In the genomic region with DNA sequence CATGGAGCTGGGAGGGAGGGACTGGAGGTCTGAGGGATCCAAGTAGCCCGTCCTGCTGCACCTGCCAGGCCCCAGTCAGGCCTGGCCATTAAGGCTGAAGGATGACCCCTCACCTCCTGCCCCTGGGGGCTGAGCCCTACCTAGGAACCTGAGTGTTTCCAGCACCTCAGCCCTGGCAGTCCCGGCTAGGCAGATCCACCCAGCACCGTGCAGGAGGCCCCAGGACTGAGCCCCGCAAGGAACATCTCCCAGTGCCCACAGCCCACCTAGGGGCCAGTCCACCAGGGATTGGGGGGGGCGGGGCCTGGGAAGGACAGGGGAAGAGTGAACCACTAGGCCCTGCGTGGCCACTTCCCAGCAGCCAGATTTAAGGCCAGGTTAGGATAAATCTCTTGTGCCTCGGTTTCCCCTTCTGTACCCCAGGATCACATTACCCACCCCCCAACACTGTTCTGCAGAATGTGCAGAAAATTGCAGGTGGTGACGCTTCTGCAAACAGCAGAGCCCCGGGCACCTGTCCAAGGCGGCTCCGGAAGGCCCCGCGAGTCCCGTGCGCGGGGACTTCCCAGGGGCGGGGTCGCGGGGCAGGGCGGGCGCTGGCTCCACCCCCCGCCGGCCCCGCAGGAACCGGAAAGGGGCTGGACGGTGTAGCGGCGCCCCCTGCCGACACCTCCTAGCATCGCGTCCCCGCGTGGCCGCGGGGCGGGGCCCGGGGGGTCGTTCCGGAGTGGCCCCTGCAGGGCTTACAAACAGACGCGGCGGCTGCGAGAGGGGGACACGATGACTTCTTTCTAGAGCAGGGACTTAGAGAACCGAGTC, we compare ENCODE assay signal across 8 cellular contexts. TPM values are rescaled to one million over a fixed set of nuclear protein-coding genes. Genes with fewer than 3 reads are reported as not detected.
A peak's percentile ranks its signal among the peaks of the same experiment; 100 is the strongest.
DNase-seq lines count a peak whose midpoint lies in the region; ATAC-seq and TF ChIP-seq lines count a peak whose summit lies in the region.

No MANE protein-coding gene starts in this region.

- H3K4me3 Mint-ChIP-seq in activated CD8-positive, alpha-beta T cell treated with anti-CD3 and anti-CD28 coated beads, Interleukin-2, amount 10 ng/mL, durations not matched to agents 7 days and 5 days = peak overlapping the region; percentile 42
- peak overlapping the region; percentile 20 for H3K4me3 Mint-ChIP-seq in mesothelial cell of epicardium

- CTCF ChIA-PET in activated CD8-positive, alpha-beta T cell treated with anti-CD3 and anti-CD28 coated beads, Interleukin-2, amount 10 ng/mL, durations not matched to agents 7 days and 5 days (lab: Charles Lee) = interaction anchor here (0.9 to 1.4 kb wide), 4 partner anchors 63 to 92 kb away, joined by 3 to 4 read pairs (median 4); no protein-coding TSS in a partner anchor

- DNase-seq in AML-193 (lab: John Stamatoyannopoulos, UW) (peak; percentile 35 to 63), NCI-H748 (lab: John Stamatoyannopoulos, UW; ENCODE audit: unreplicated experiment) (peak; percentile 85), mesothelial cell of epicardium (ENCODE audit: low spot score in 2 of 2, unreplicated experiment in 2 of 2) (peak; percentile 83 to 96)
- peak; percentile 89 for DNase-seq in activated CD8-positive, alpha-beta T cell treated with anti-CD3 and anti-CD28 coated beads, Interleukin-2, amount 10 ng/mL, durations not matched to agents 7 days and 5 days
- DNase-seq in effector CD8-positive, alpha-beta T cell (lab: John Stamatoyannopoulos, UW) = peak; percentile 89
- peak; percentile 70 to 78 for DNase-seq in stimulated activated CD8-positive, alpha-beta memory T cell treated with anti-CD3 and anti-CD28 coated beads, Interleukin-15, amount 100 ng/mL, for 4 hours (ENCODE audit: low read depth in 2 of 2)

- no peaks in the 10 kb centered on the region for H3K9me3 Mint-ChIP-seq in activated CD8-positive, alpha-beta T cell treated with anti-CD3 and anti-CD28 coated beads, Interleukin-2, amount 10 ng/mL, durations not matched to agents 7 days and 5 days (ENCODE audit: insufficient read depth)
- no peaks in the 10 kb centered on the region for H3K9me3 Mint-ChIP-seq in mesothelial cell of epicardium

- POLR2A ChIA-PET in activated CD8-positive, alpha-beta T cell treated with anti-CD3 and anti-CD28 coated beads, Interleukin-2, amount 10 ng/mL, durations not matched to agents 7 days and 5 days (lab: Charles Lee) = interaction anchor here (0.8 to 1.0 kb wide), 2 partner anchors 63 to 498 kb away, joined by 3 read pairs; no protein-coding TSS in a partner anchor

- ATAC-seq in GM19023 (IDR thresholded peaks at IDR 0.05; ENCODE audit: unreplicated experiment) (peak; percentile 78), HG03175 (IDR thresholded peaks at IDR 0.05; ENCODE audit: unreplicated experiment) (peak; percentile 77)
- ATAC-seq in activated CD8-positive, alpha-beta T cell treated with anti-CD3 and anti-CD28 coated beads, Interleukin-2, amount 10 ng/mL, durations not matched to agents 7 days and 5 days = peak; percentile 91

- TF ChIP-seq CTCF in mesothelial cell of epicardium (IDR thresholded peaks at IDR 0.05; ENCODE audit: unreplicated experiment) = peak; percentile 97

- H3K27me3 Mint-ChIP-seq in activated CD8-positive, alpha-beta T cell treated with anti-CD3 and anti-CD28 coated beads, Interleukin-2, amount 10 ng/mL, durations not matched to agents 7 days and 5 days (ENCODE audit: low read depth) = no peaks in the 10 kb centered on the region
- H3K27me3 Mint-ChIP-seq in mesothelial cell of epicardium (ENCODE audit: low read depth) = peaks cover 5% of the 10 kb centered on the region

- peaks cover 25% of the 10 kb centered on the region for H3K4me1 Mint-ChIP-seq in activated CD8-positive, alpha-beta T cell treated with anti-CD3 and anti-CD28 coated beads, Interleukin-2, amount 10 ng/mL, durations not matched to agents 7 days and 5 days (ENCODE audit: low read depth)
- H3K4me1 Mint-ChIP-seq in mesothelial cell of epicardium = peaks cover 26% of the 10 kb centered on the region

- peak overlapping the region; percentile 73 for H3K27ac Mint-ChIP-seq in activated CD8-positive, alpha-beta T cell treated with anti-CD3 and anti-CD28 coated beads, Interleukin-2, amount 10 ng/mL, durations not matched to agents 7 days and 5 days
- H3K27ac Mint-ChIP-seq in mesothelial cell of epicardium = no peak overlapping the region

- no peaks in the 10 kb centered on the region for H3K36me3 Mint-ChIP-seq in activated CD8-positive, alpha-beta T cell treated with anti-CD3 and anti-CD28 coated beads, Interleukin-2, amount 10 ng/mL, durations not matched to agents 7 days and 5 days (ENCODE audit: low read depth)
- H3K36me3 Mint-ChIP-seq in mesothelial cell of epicardium = no peaks in the 10 kb centered on the region

RNA-seq across cellular contexts. Expression of a gene that starts 55.9 kb away (rescaled TPM):
- total RNA-seq in activated CD8-positive, alpha-beta T cell treated with anti-CD3 and anti-CD28 coated beads, Interleukin-2, amount 10 ng/mL, durations not matched to agents 7 days and 5 days = 10 to 100 TPM; 15.0 to 15.7 TPM
- total RNA-seq in mesothelial cell of epicardium = 23.9 to 24.7 TPM (median 24.2 TPM) in 3 replicates

Comparison
In these comparisons a context has a peak if more than half of its experiments do, and no peak if none do; other contexts are left out.
1. Peak in every context shown above with its lines: DNase-seq and ATAC-seq.